9 cellular contexts compared by ENCODE assay signal in the genomic region with DNA sequence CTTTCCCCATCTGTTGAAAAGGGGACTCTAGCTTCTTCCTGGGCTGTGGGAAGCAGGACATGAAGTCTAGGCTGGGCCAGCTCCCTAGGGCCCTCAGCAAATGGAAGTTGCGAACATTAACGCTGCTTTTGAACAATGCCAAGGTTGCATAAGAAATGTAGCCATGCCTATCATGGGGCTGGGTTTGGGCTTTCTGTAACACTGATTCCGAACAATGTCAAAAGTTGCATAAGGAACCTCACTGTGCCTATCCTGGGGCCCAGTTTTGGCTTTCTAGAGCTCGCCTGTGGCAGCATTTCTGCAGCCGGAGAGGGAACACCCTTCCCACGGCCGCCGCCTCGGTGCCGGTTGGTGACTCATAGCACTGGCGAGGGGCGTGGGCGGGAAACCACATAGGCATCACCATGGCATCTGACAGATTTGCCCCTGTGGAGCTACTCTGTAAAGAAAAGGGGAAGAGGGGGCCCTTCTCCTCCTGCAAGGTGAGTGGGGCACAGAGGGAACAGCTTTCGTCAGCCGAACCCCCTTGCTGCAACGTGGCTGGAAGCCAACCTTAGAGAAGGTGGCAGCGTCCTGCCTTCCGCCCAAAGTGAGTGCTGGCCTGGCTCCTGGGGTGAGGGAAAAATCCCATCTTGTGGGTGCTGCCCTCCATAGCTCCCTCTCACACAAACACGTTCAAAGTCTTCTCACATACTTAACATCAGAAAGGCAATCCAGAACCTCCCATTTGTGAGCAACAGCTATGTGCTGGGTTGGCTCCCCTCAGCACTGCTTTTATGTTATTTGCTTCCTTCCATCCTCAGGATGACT. TPM values are rescaled to one million over a fixed set of nuclear protein-coding genes. Genes with fewer than 3 reads are reported as not detected.
DNase-seq lines count a peak whose midpoint lies in the region; FAIRE-seq and TF ChIP-seq lines count a peak whose summit lies in the region.
"Had no signal": no experiment of that assay in that cellular context is flagged by ENCODE, and none has a peak within 500 bp of the region (broad histone marks: within the 10 kb centered on the region; RNA-seq: fewer than 3 reads in every experiment).

No MANE protein-coding gene starts in this region.

- no peaks in the 10 kb centered on the region for H3K9me3 Mint-ChIP-seq in CD4-positive, alpha-beta memory T cell

- H3K36me3 Mint-ChIP-seq in CD4-positive, alpha-beta memory T cell, result no peaks in the 10 kb centered on the region

- FAIRE-seq in H1 (lab: Jason Lieb, UNC), result no peak

- H3K4me3 ChIP-seq in CD4-positive, alpha-beta memory T cell (ENCODE audit: low read length in 2 of 2), result peak overlapping the region in 1 of 2 donors; percentile 22
- H3K4me3 ChIP-seq in H1 (ENCODE audit: extremely low read depth in 1 of 4, insufficient read depth in 2 of 4, low read depth in 3 of 4, low read length in 4 of 4), result no peak overlapping the region

- no peak overlapping the region for H2BK5ac ChIP-seq in H1 (ENCODE audit: low read depth, low read length)

- H2AK5ac ChIP-seq in H1 (ENCODE audit: low read depth, low read length), result no peak overlapping the region

- no peaks in the 10 kb centered on the region for H3K23me2 ChIP-seq in H1 (ENCODE audit: low read depth, low read length)

- H3K27me3 Mint-ChIP-seq in CD4-positive, alpha-beta memory T cell, result peaks cover 0 to 3% of the 10 kb centered on the region in 2 donors

- H3K79me1 ChIP-seq in H1 (ENCODE audit: low read depth, low read length), result no peaks in the 10 kb centered on the region

- no peak overlapping the region for H3K14ac ChIP-seq in H1 (ENCODE audit: insufficient read length)

- peaks cover 28% of the 10 kb centered on the region for H3K4me1 ChIP-seq in CD4-positive, alpha-beta memory T cell (ENCODE audit: insufficient read depth, low read length)
- H3K4me1 ChIP-seq in H1 (replicated peaks in 1 of 4; ENCODE audit: control insufficient read depth in 3 of 4, insufficient read depth in 4 of 4, low read length in 3 of 4), result peaks cover 4 to 11% (median 7%) of the 10 kb centered on the region in 4 experiments; a peak in 5 of 7 replicates

- H3K9me3 ChIP-seq in CD4-positive, alpha-beta memory T cell (ENCODE audit: control insufficient read depth in 1 of 2, low read length in 2 of 2), result no peaks in the 10 kb centered on the region
- no peaks in the 10 kb centered on the region for H3K9me3 ChIP-seq in H1 (ENCODE audit: insufficient read depth in 2 of 2, low read depth in 1 of 2, low read length in 1 of 2)

- TF ChIP-seq RAD21 in H1 (IDR thresholded peaks at IDR 0.05 in 1 of 2, conservative IDR thresholded peaks at IDR 0.05 in 1 of 2; ENCODE audit: low read depth in 2 of 2, low read length in 2 of 2), result no peak

- TF ChIP-seq EP300 in H1 (IDR thresholded peaks at IDR 0.05; ENCODE audit: borderline replicate concordance in 1 of 2, low read depth in 2 of 2, low read length in 2 of 2), result no peak

- H3K79me2 ChIP-seq in H1 (ENCODE audit: control insufficient read depth in 1 of 2, insufficient read depth in 2 of 2, low read length in 2 of 2), result no peaks in the 10 kb centered on the region

- H2BK120ac ChIP-seq in H1 (replicated peaks; ENCODE audit: low read depth, low read length), result no peak overlapping the region

- POLR2A ChIA-PET in CD4-positive, alpha-beta memory T cell (lab: Charles Lee; ENCODE audit: partially characterized antibody), result interaction anchor here (0.8 to 1.2 kb wide), 3 partner anchors 51 to 231 kb away, joined by 3 to 4 read pairs (median 4); partner anchors contain the start of gene SEC13
- POLR2A ChIA-PET in H1 (lab: Charles Lee; ENCODE audit: partially characterized antibody), result no interaction called here

- no peak for TF ChIP-seq CTCF in H1 (IDR thresholded peaks at IDR 0.05; ENCODE audit: control extremely low read depth in 1 of 3, insufficient read depth in 1 of 3, low read depth in 1 of 3, low read length in 3 of 3)

- H3K27ac ChIP-seq in CD4-positive, alpha-beta memory T cell (ENCODE audit: low read depth, low read length), result peak overlapping the region; percentile 49
- H3K27ac ChIP-seq in H1 (ENCODE audit: low read depth, low read length), result no peak overlapping the region
- H3K27ac ChIP-seq: epithelial cell of prostate had no signal

- H3K18ac ChIP-seq in H1 (ENCODE audit: extremely low read depth, low read length), result no peak overlapping the region

- no peaks in the 10 kb centered on the region for H3K27me3 ChIP-seq in CD4-positive, alpha-beta memory T cell (ENCODE audit: insufficient read depth, low read length)
- no peaks in the 10 kb centered on the region for H3K27me3 ChIP-seq in H1 (replicated peaks in 1 of 4; ENCODE audit: control insufficient read depth in 3 of 4, extremely low read depth in 1 of 4, insufficient read depth in 3 of 4, low read length in 3 of 4)

- H3K36me3 ChIP-seq in CD4-positive, alpha-beta memory T cell (ENCODE audit: insufficient read depth, low read length), result no peaks in the 10 kb centered on the region
- no peaks in the 10 kb centered on the region for H3K36me3 ChIP-seq in H1 (ENCODE audit: control insufficient read depth in 2 of 4, insufficient read depth in 4 of 4, low read length in 3 of 4)

- peak overlapping the region; percentile 60 to 85 (median 77) for H3K4me3 Mint-ChIP-seq in CD4-positive, alpha-beta memory T cell

- H3K27ac Mint-ChIP-seq in CD4-positive, alpha-beta memory T cell, result peak overlapping the region; percentile 59 to 96 (median 83)

- H3K4me2 ChIP-seq in H1 (ENCODE audit: insufficient read depth in 1 of 2, low read depth in 2 of 2, low read length in 2 of 2), result no peak overlapping the region

- no peak overlapping the region for H2AFZ ChIP-seq in H1 (ENCODE audit: low read length)

- H4K8ac ChIP-seq in H1 (ENCODE audit: extremely low read depth, insufficient read depth, low read length), result no peak overlapping the region

- DNase-seq in CD4-positive, alpha-beta memory T cell, result peak; percentile 25 to 64 (median 49)
- peak; percentile 96 for DNase-seq in MV-4-11 (lab: John Stamatoyannopoulos, UW)
- DNase-seq in activated CD8-positive, alpha-beta memory T cell treated with anti-CD3 and anti-CD28 coated beads for 4 hours (ENCODE audit: low read depth in 2 of 2), result peak; percentile 70 to 76
- peak in 1 of 2 experiments; percentile 36 for DNase-seq in H1 (ENCODE audit: low read depth in 1 of 2, low spot score in 2 of 2)
- DNase-seq in stimulated activated CD4-positive, alpha-beta T cell treated with anti-CD3 and anti-CD28 coated beads, Interleukin-15, amount 100 ng/mL, for 1 hour (ENCODE audit: low read depth in 1 of 2, low spot score in 1 of 2), result peak; percentile 58 to 75
- DNase-seq in foreskin melanocyte, result no peak
- no peak for DNase-seq in amniotic stem cell (lab: John Stamatoyannopoulos, UW)
- no peak for DNase-seq in NCI-H82 (lab: John Stamatoyannopoulos, UW)

- no peak for TF ChIP-seq POLR2A in H1 (IDR thresholded peaks at IDR 0.05; ENCODE audit: control extremely low read depth in 1 of 2, low read depth in 2 of 2, low read length in 2 of 2)

- H3K4me1 Mint-ChIP-seq in CD4-positive, alpha-beta memory T cell, result peaks cover 21 to 29% (median 24%) of the 10 kb centered on the region in 4 donors

- no peak overlapping the region for H4K91ac ChIP-seq in H1 (replicated peaks; ENCODE audit: insufficient read length, low read length)

- no peak overlapping the region for H3K23ac ChIP-seq in H1 (ENCODE audit: insufficient read length)

- intact Hi-C loops in CD4-positive, alpha-beta memory T cell (cut with micrococcal nuclease), result no loop called here

- no peaks in the 10 kb centered on the region for H4K20me1 ChIP-seq in H1 (replicated peaks in 1 of 2; ENCODE audit: control insufficient read depth in 1 of 2, insufficient read depth in 2 of 2, low read length in 2 of 2)

- no peak overlapping the region for H4K5ac ChIP-seq in H1 (ENCODE audit: insufficient read length, low read depth, low read length)

- peak overlapping the region; percentile 50; the same call in 1 of the 2 replicates for H2BK12ac ChIP-seq in H1 (ENCODE audit: low read depth, low read length)

- H2BK20ac ChIP-seq in H1 (ENCODE audit: low read length), result no peak overlapping the region; the same call in 1 of the 2 replicates

- CTCF ChIA-PET in CD4-positive, alpha-beta memory T cell (lab: Charles Lee; ENCODE audit: partially characterized antibody), result interaction anchor here (0.7 to 1.5 kb wide), 2 partner anchors 35 to 134 kb away, joined by 3 to 4 read pairs; no protein-coding TSS in a partner anchor
- CTCF ChIA-PET in H1 (lab: Charles Lee; ENCODE audit: partially characterized antibody), result interaction anchor here (0.6 to 4.7 kb wide), 12 partner anchors 8 to 508 kb away, joined by 3 to 18 read pairs (median 4); no protein-coding TSS in a partner anchor

- H3K9ac ChIP-seq in H1 (replicated peaks in 1 of 4; ENCODE audit: extremely low read depth in 1 of 4, low read depth in 3 of 4, low read length in 3 of 4), result no peak overlapping the region

- 84% methylated on average over 17 of the region's 19 CpGs; no CpG with 5 or more reads in 1 of the 2 experiments for WGBS in H1 (ENCODE audit: extremely low coverage in 1 of 2, insufficient coverage in 1 of 2, insufficient read length in 1 of 2, insufficient replicate concordance in 2 of 2, low coverage in 1 of 2, low lambda C conversion rate in 2 of 2, missing lambda C conversion rate in 1 of 2), 2 experiments

- no peak overlapping the region for H3K4ac ChIP-seq in H1 (replicated peaks; ENCODE audit: insufficient read length, low read depth, low read length)

- H2BK15ac ChIP-seq in H1 (ENCODE audit: low read length), result no peak overlapping the region

- no peak overlapping the region for H3K56ac ChIP-seq in H1 (replicated peaks; ENCODE audit: insufficient read length, low read depth, low read length)

RNA-seq across cellular contexts. Expression of gene ATP2B2, which starts 46.6 kb away (rescaled TPM):
- total RNA-seq in CD4-positive, alpha-beta memory T cell, result not detected
- not detected for polyA plus RNA-seq in CD4-positive, alpha-beta memory T cell
- 0.61 and 1.2 TPM in 2 replicates for total RNA-seq in H1 (2021; fragmentation: NEBNext Ultra II Directional; extraction: Animal tissue kit (Norgen Biotek cat#: 25700))
- 0.14 and 0.20 TPM in 2 replicates for polyA plus RNA-seq in H1 (2011; rRNA removed)
- 0.17 TPM for polyA plus RNA-seq in H1 (2011; cell fraction: cytosol; rRNA removed)
- polyA plus RNA-seq in H1 (2011; cell fraction: nucleus; rRNA removed), result 0.53 TPM
- polyA plus RNA-seq in H1 (2012, experiment 1 of 2), result 0.08 to 0.39 TPM (median 0.32 TPM) in 4 replicates
- polyA plus RNA-seq in H1 (2012, experiment 2 of 2), result 0.16 TPM
- polyA plus RNA-seq in H1 (2013, experiment 1 of 2), result 0.47 TPM
- polyA plus RNA-seq in H1 (2013, experiment 2 of 2), result 0.31 TPM
- polyA minus RNA-seq in H1 (2011; rRNA and poly(A)+ RNA removed), result 0.38 and 0.41 TPM in 2 replicates
- 0.22 TPM for polyA minus RNA-seq in H1 (2011; cell fraction: cytosol; rRNA and poly(A)+ RNA removed)
- 0.70 TPM for polyA minus RNA-seq in H1 (2011; cell fraction: nucleus; rRNA and poly(A)+ RNA removed)

Comparison
In these comparisons a context has a peak if more than half of its experiments do, and no peak if none do; other contexts are left out.
1. DNase-seq: peak in CD4-positive, alpha-beta memory T cell (5 of 5), MV-4-11 (single experiment), activated CD8-positive, alpha-beta memory T cell treated with anti-CD3 and anti-CD28 coated beads for 4 hours (2 of 2) and stimulated activated CD4-positive, alpha-beta T cell treated with anti-CD3 and anti-CD28 coated beads, Interleukin-15, amount 100 ng/mL, for 1 hour (2 of 2); none in foreskin melanocyte (single experiment), amniotic stem cell (single experiment) and NCI-H82 (single experiment).